8 cellular contexts compared by ENCODE assay signal in genomic region chr16:23453338-23454052, GRCh38. TPM values are rescaled to one million over a fixed set of nuclear protein-coding genes. Genes with fewer than 3 reads are reported as not detected.
DNase-seq lines count a peak whose midpoint lies in the region; ATAC-seq and TF ChIP-seq lines count a peak whose summit lies in the region.

No MANE protein-coding gene starts in this region.

- H2AFZ ChIP-seq in KMS-11 (ENCODE audit: low read depth): peak overlapping the region; percentile 96

- H3K79me2 ChIP-seq in KMS-11 (ENCODE audit: insufficient read depth, low read depth): 0 out of 2 replicates have a peak, but pooled peaks cover 9% of the 10 kb centered on the region

- intact Hi-C loops in CD14-positive monocyte (cut with micrococcal nuclease): loop anchor here in 1 of 2 donors (5.0 to 10.0 kb wide), 2 partner anchors 51 to 104 kb away; partner anchors contain the start of genes EARS2 and UBFD1

- H3K4me3 ChIP-seq in KMS-11 (IDR thresholded peaks at IDR 0.05; ENCODE audit: insufficient read depth, low read depth, low read length) (peak overlapping the region; percentile 40), ectodermal cell (ENCODE audit: insufficient read depth, low read depth, low read length) (peak overlapping the region; percentile 99)

- ATAC-seq in GM18873 (IDR thresholded peaks at IDR 0.05; ENCODE audit: low FRiP score, unreplicated experiment) (no peak), HG03571 (IDR thresholded peaks at IDR 0.05; ENCODE audit: unreplicated experiment) (no peak)

- H3K27ac Mint-ChIP-seq in CD14-positive monocyte (peak overlapping the region in 6 of 7 donors; percentile 76 to 93 (median 86)), nephron progenitor cell (peak overlapping the region; percentile 92)

- H3K9me3 Mint-ChIP-seq in CD14-positive monocyte: no peaks in the 10 kb centered on the region
- no peaks in the 10 kb centered on the region for H3K9me3 Mint-ChIP-seq in nephron progenitor cell

- H3K36me3 Mint-ChIP-seq in CD14-positive monocyte (peaks cover 0 to 5% of the 10 kb centered on the region in 2 donors), nephron progenitor cell (ENCODE audit: low read depth) (peaks cover 17% of the 10 kb centered on the region)

- no peak for TF ChIP-seq CTCF in CD14-positive monocyte (IDR thresholded peaks at IDR 0.05)
- TF ChIP-seq CTCF in KMS-11 (conservative IDR thresholded peaks at IDR 0.05; ENCODE audit: low read depth, low read length): no peak
- TF ChIP-seq CTCF in nephron progenitor cell (IDR thresholded peaks at IDR 0.05): no peak

- no peaks in the 10 kb centered on the region for H3K9me3 ChIP-seq in ectodermal cell (ENCODE audit: control insufficient read depth, low read length)

- H3K4me1 ChIP-seq in KMS-11 (ENCODE audit: low read depth, poor library complexity, severe bottlenecking): peaks cover 12% of the 10 kb centered on the region
- peaks cover 6% of the 10 kb centered on the region for H3K4me1 ChIP-seq in ectodermal cell (ENCODE audit: control insufficient read depth, insufficient read depth, low read length)

- no peak for DNase-seq in CD14-positive monocyte (ENCODE audit: low spot score)
- no peak for DNase-seq in nephron progenitor cell
- DNase-seq in NCI-H2029 (lab: John Stamatoyannopoulos, UW): no peak
- no peak for DNase-seq in NCI-H1436 treated with DMSO at 0.1 percent for 48 hours (lab: John Stamatoyannopoulos, UW)

- peak overlapping the region; percentile 67; the same call in 1 of the 2 replicates for H3K9ac ChIP-seq in KMS-11

- H4K20me1 ChIP-seq in KMS-11 (ENCODE audit: insufficient read depth): no peaks in the 10 kb centered on the region

- H3K4me3 Mint-ChIP-seq in CD14-positive monocyte: peak overlapping the region; percentile 91 to 95
- peak overlapping the region; percentile 91 for H3K4me3 Mint-ChIP-seq in nephron progenitor cell

- peak overlapping the region; percentile 83 for H3K4me2 ChIP-seq in KMS-11

- H3K36me3 ChIP-seq in KMS-11 (ENCODE audit: insufficient read depth) (no peaks in the 10 kb centered on the region), ectodermal cell (ENCODE audit: control insufficient read depth, insufficient read depth, low read length) (no peaks in the 10 kb centered on the region)

- H3K27me3 Mint-ChIP-seq in CD14-positive monocyte (ENCODE audit: low read depth in 3 of 3): peaks cover 0 to 4% (median 0%) of the 10 kb centered on the region in 3 donors
- H3K27me3 Mint-ChIP-seq in nephron progenitor cell (ENCODE audit: low read depth, poor library complexity): no peaks in the 10 kb centered on the region

- no peaks in the 10 kb centered on the region for H3K27me3 ChIP-seq in KMS-11 (ENCODE audit: insufficient read depth, low read depth)
- no peaks in the 10 kb centered on the region for H3K27me3 ChIP-seq in ectodermal cell (ENCODE audit: control insufficient read depth, insufficient read depth, low read length, poor library complexity, severe bottlenecking)

- H3K27ac ChIP-seq in KMS-11 (no peak overlapping the region), ectodermal cell (ENCODE audit: insufficient read depth, low read depth, low read length, poor library complexity, severe bottlenecking) (no peak overlapping the region)

- 61 to 63% methylated on average over 37 of the region's 37 CpGs for WGBS in ectodermal cell, 2 experiments

- H3K4me1 Mint-ChIP-seq in CD14-positive monocyte (peaks cover 24% of the 10 kb centered on the region), nephron progenitor cell (peaks cover 27% of the 10 kb centered on the region)

RNA-seq across cellular contexts. Expression of gene COG7, which starts 0.5 kb away (rescaled TPM):
- polyA plus RNA-seq in CD14-positive monocyte: 1 to 10 TPM; 6.6 to 8.0 TPM
- polyA plus RNA-seq in ectodermal cell (2013, experiment 1 of 4): 19.6 TPM
- 22.3 TPM for polyA plus RNA-seq in ectodermal cell (2013, experiment 2 of 4)
- polyA plus RNA-seq in ectodermal cell (2013, experiment 3 of 4): 18.2 TPM
- 22.0 TPM for polyA plus RNA-seq in ectodermal cell (2013, experiment 4 of 4)

RNA-seq across cellular contexts. Expression of gene GGA2, which starts 56.8 kb away (rescaled TPM):
- 10 to 100 TPM; 37.5 to 49.5 TPM for polyA plus RNA-seq in CD14-positive monocyte
- 152 TPM for polyA plus RNA-seq in ectodermal cell (2013, experiment 1 of 4)
- 163 TPM for polyA plus RNA-seq in ectodermal cell (2013, experiment 2 of 4)
- polyA plus RNA-seq in ectodermal cell (2013, experiment 3 of 4): 92.5 TPM
- 107 TPM for polyA plus RNA-seq in ectodermal cell (2013, experiment 4 of 4)
